In genomic region chr1:93692983-93693591, GRCh38 we compare ENCODE assay signal across 8 cellular contexts. TPM values are rescaled to one million over a fixed set of nuclear protein-coding genes. Genes with fewer than 3 reads are reported as not detected.
A peak's percentile ranks its signal among the peaks of the same experiment; 100 is the strongest.
DNase-seq lines count a peak whose midpoint lies in the region; ATAC-seq and FAIRE-seq lines count a peak whose summit lies in the region.

No MANE protein-coding gene starts in this region.

- no peaks in the 10 kb centered on the region for H3K9me3 ChIP-seq in BLaER1

- H3K27ac Mint-ChIP-seq in activated CD8-positive, alpha-beta memory T cell treated with anti-CD3 and anti-CD28 coated beads, Interleukin-2, amount 10 ng/mL, durations not matched to agents 7 days and 5 days: peak overlapping the region; percentile 73

- peak; percentile 98 for FAIRE-seq in GM19239 (lab: Jason Lieb, UNC)

- H3K27me3 Mint-ChIP-seq in activated CD8-positive, alpha-beta memory T cell treated with anti-CD3 and anti-CD28 coated beads, Interleukin-2, amount 10 ng/mL, durations not matched to agents 7 days and 5 days: peaks cover 3% of the 10 kb centered on the region

- H3K4me1 ChIP-seq in BLaER1: peaks cover 94% of the 10 kb centered on the region

- H3K36me3 Mint-ChIP-seq in activated CD8-positive, alpha-beta memory T cell treated with anti-CD3 and anti-CD28 coated beads, Interleukin-2, amount 10 ng/mL, durations not matched to agents 7 days and 5 days: no peaks in the 10 kb centered on the region

- no peaks in the 10 kb centered on the region for H4K20me1 ChIP-seq in BLaER1

- H3K4me2 ChIP-seq in BLaER1: peak overlapping the region; percentile 92

- H3K4me3 ChIP-seq in BLaER1: peak overlapping the region; percentile 52

- no peak for DNase-seq in GM19239 (ENCODE audit: insufficient read length, low spot score)
- peak; percentile 81 for DNase-seq in activated CD8-positive, alpha-beta memory T cell treated with anti-CD3 and anti-CD28 coated beads, Interleukin-2, amount 10 ng/mL, durations not matched to agents 7 days and 5 days
- DNase-seq in kidney tubule cell (ENCODE audit: low spot score): peak; percentile 99
- no peak for DNase-seq in GF-D8 (lab: John Stamatoyannopoulos, UW)
- no peak for DNase-seq in NCI-H510A treated with DMSO at 0.1 percent for 48 hours (lab: John Stamatoyannopoulos, UW)
- DNase-seq in SHP77 (lab: John Stamatoyannopoulos, UW): no peak

- no peaks in the 10 kb centered on the region for H3K9me3 Mint-ChIP-seq in activated CD8-positive, alpha-beta memory T cell treated with anti-CD3 and anti-CD28 coated beads, Interleukin-2, amount 10 ng/mL, durations not matched to agents 7 days and 5 days (ENCODE audit: low read depth)

- ATAC-seq in HG03175 (IDR thresholded peaks at IDR 0.05; ENCODE audit: unreplicated experiment): peak; percentile 68
- ATAC-seq in activated CD8-positive, alpha-beta memory T cell treated with anti-CD3 and anti-CD28 coated beads, Interleukin-2, amount 10 ng/mL, durations not matched to agents 7 days and 5 days: peak; percentile 93

- CTCF ChIA-PET in activated CD8-positive, alpha-beta memory T cell treated with anti-CD3 and anti-CD28 coated beads, Interleukin-2, amount 10 ng/mL, durations not matched to agents 7 days and 5 days (lab: Charles Lee): interaction anchor here (0.9 to 2.9 kb wide), 8 partner anchors 10 to 123 kb away, joined by 3 to 8 read pairs (median 4); partner anchors contain the start of gene BCAR3

- H3K4me1 Mint-ChIP-seq in activated CD8-positive, alpha-beta memory T cell treated with anti-CD3 and anti-CD28 coated beads, Interleukin-2, amount 10 ng/mL, durations not matched to agents 7 days and 5 days: peaks cover 14% of the 10 kb centered on the region

- peak overlapping the region; percentile 86 for H3K9ac ChIP-seq in BLaER1

- H3K27ac ChIP-seq in BLaER1: peak overlapping the region; percentile 97

- no peaks in the 10 kb centered on the region for H3K27me3 ChIP-seq in BLaER1

- H3K4me3 Mint-ChIP-seq in activated CD8-positive, alpha-beta memory T cell treated with anti-CD3 and anti-CD28 coated beads, Interleukin-2, amount 10 ng/mL, durations not matched to agents 7 days and 5 days: no peak overlapping the region

- H3K36me3 ChIP-seq in BLaER1: no peaks in the 10 kb centered on the region

RNA-seq across cellular contexts. Expression of gene BCAR3, which starts 11.4 kb away (rescaled TPM):
- total RNA-seq in activated CD8-positive, alpha-beta memory T cell treated with anti-CD3 and anti-CD28 coated beads, Interleukin-2, amount 10 ng/mL, durations not matched to agents 7 days and 5 days: 1 to 10 TPM in 1 of 2 experiments, under 1 TPM in 1; 0.96 to 1.3 TPM

Comparison
In these comparisons a context has a peak if more than half of its experiments do, and no peak if none do; other contexts are left out.
1. DNase-seq: peak in activated CD8-positive, alpha-beta memory T cell treated with anti-CD3 and anti-CD28 coated beads, Interleukin-2, amount 10 ng/mL, durations not matched to agents 7 days and 5 days (single experiment) and kidney tubule cell (single experiment); none in GM19239 (single experiment), GF-D8 (single experiment), NCI-H510A treated with DMSO at 0.1 percent for 48 hours (single experiment) and SHP77 (0 of 2).